Comparison of ENCODE assay signal across 19 cellular contexts in the genomic region with DNA sequence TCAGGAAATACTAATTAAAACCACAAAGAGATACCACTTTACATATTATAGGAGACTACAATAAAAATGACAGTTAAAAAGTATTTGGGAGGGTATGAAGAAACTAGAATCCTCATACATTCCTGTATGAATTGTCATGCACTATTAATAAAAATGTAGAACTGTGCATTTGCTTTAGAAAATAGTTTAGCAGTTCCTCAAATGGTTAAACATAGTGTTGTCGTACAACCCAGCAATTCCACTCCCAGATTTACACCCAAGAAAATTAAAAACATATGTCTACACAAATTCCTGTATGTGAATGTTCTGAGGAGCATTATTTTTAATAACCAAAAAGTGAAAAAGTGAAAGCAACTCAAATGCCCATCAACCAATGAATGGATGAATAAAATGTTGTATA.
"Had no signal": no experiment of that assay in that cellular context is flagged by ENCODE, and none has a peak within 500 bp of the region (broad histone marks: within the 10 kb centered on the region; RNA-seq: fewer than 3 reads in every experiment).

No MANE protein-coding gene starts in this region.

- H3K27ac ChIP-seq: dorsolateral prefrontal cortex, esophagus squamous epithelium, psoas muscle, right lobe of liver, spleen, tibial nerve, vagina, VCaP had no signal

- ATAC-seq: activated T-cell treated with anti-CD3 and anti-CD28 coated beads, Interleukin-2, amount 50 U/mL, for 72 hours; left ventricle myocardium superior; psoas muscle; right lobe of liver; stimulated activated memory B cell treated with anti-CD40 and anti-IgM and Interleukin-4, amounts not matched to agents 10 μg/mL and 1 μg/mL and 100 μg/mL, for 72 hours had no signal

- H3K36me3 ChIP-seq: esophagus squamous epithelium, right lobe of liver, spleen, tibial nerve, vagina had no signal

- H3K27me3 ChIP-seq: dorsolateral prefrontal cortex, esophagus squamous epithelium, right lobe of liver, spleen, tibial nerve, vagina had no signal

- DNase-seq: activated CD4-positive, alpha-beta memory T cell treated with anti-CD3 and anti-CD28 coated beads, Interleukin-2, amount 10 ng/mL, durations not matched to agents 7 days and 5 days; activated gamma-delta T cell treated with Interleukin-2 at 50 U/mL for 16 hours; activated naive CD8-positive, alpha-beta T cell treated with anti-CD3 and anti-CD28 coated beads for 36 hours; activated T-cell treated with anti-CD3 and anti-CD28 coated beads, Interleukin-2, amount 50 U/mL, for 72 hours; anterior cingulate cortex; dorsolateral prefrontal cortex; esophagus squamous epithelium; hippocampal formation; left ventricle myocardium superior; mesenchymal stem cell; occipital lobe; psoas muscle; right lobe of liver; spleen; stimulated activated CD4-positive, alpha-beta T cell treated with anti-CD3 and anti-CD28 coated beads, Interleukin-1b, Interleukin-23, amount 100 ng/mL, for 48 hours had no signal

- H3K4me1 ChIP-seq: esophagus squamous epithelium, psoas muscle, right lobe of liver, spleen, tibial nerve, vagina had no signal

- H3K4me3 ChIP-seq: dorsolateral prefrontal cortex, esophagus squamous epithelium, psoas muscle, right lobe of liver, spleen, tibial nerve, vagina had no signal

- H3K9me3 ChIP-seq: esophagus squamous epithelium, psoas muscle, right lobe of liver, tibial nerve, vagina had no signal
